ENCODE assay signal across 1 cellular context in the genomic region with DNA sequence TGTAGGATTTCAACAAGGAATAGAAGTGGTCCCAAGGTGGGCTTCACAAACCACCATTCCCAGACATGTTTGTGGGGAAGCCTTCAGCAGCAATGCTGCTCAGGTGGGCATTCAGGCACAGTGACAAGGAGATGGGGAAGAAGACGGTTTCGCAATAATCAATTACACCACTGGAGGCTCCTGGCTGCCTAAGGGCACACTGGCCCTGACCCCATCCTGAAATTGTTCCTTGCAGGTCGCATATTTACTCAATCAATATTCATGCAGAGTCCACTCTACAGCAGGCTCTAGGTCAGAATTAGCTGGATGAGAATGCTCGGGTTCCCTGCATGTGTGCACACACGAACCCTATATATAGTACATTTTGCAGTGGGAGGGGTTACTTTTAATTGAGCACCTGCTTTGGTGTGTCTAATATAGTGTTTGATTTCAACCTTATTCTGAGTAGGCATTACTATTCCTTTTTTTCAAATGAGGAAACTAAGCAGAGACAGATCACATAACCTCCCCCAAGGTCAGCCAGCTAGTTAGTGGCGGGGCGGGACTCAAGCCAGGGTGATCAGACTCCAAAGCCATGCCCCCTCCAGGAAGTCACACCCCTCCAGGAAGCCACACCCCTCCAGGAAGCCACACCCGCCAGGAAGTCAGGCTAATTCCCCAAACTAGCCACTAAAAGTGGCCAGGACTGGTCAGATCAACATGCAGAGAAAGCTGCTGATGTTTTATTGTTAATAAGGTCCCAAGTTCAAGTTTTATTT.
TF ChIP-seq lines count a peak whose summit lies in the region.

No MANE protein-coding gene starts in this region.

TF ChIP-seq in K562, 482 proteins besides CTCF, POLR2A, EP300 and RAD21 (continued from another document):
- TF ChIP-seq, protein P1, sequence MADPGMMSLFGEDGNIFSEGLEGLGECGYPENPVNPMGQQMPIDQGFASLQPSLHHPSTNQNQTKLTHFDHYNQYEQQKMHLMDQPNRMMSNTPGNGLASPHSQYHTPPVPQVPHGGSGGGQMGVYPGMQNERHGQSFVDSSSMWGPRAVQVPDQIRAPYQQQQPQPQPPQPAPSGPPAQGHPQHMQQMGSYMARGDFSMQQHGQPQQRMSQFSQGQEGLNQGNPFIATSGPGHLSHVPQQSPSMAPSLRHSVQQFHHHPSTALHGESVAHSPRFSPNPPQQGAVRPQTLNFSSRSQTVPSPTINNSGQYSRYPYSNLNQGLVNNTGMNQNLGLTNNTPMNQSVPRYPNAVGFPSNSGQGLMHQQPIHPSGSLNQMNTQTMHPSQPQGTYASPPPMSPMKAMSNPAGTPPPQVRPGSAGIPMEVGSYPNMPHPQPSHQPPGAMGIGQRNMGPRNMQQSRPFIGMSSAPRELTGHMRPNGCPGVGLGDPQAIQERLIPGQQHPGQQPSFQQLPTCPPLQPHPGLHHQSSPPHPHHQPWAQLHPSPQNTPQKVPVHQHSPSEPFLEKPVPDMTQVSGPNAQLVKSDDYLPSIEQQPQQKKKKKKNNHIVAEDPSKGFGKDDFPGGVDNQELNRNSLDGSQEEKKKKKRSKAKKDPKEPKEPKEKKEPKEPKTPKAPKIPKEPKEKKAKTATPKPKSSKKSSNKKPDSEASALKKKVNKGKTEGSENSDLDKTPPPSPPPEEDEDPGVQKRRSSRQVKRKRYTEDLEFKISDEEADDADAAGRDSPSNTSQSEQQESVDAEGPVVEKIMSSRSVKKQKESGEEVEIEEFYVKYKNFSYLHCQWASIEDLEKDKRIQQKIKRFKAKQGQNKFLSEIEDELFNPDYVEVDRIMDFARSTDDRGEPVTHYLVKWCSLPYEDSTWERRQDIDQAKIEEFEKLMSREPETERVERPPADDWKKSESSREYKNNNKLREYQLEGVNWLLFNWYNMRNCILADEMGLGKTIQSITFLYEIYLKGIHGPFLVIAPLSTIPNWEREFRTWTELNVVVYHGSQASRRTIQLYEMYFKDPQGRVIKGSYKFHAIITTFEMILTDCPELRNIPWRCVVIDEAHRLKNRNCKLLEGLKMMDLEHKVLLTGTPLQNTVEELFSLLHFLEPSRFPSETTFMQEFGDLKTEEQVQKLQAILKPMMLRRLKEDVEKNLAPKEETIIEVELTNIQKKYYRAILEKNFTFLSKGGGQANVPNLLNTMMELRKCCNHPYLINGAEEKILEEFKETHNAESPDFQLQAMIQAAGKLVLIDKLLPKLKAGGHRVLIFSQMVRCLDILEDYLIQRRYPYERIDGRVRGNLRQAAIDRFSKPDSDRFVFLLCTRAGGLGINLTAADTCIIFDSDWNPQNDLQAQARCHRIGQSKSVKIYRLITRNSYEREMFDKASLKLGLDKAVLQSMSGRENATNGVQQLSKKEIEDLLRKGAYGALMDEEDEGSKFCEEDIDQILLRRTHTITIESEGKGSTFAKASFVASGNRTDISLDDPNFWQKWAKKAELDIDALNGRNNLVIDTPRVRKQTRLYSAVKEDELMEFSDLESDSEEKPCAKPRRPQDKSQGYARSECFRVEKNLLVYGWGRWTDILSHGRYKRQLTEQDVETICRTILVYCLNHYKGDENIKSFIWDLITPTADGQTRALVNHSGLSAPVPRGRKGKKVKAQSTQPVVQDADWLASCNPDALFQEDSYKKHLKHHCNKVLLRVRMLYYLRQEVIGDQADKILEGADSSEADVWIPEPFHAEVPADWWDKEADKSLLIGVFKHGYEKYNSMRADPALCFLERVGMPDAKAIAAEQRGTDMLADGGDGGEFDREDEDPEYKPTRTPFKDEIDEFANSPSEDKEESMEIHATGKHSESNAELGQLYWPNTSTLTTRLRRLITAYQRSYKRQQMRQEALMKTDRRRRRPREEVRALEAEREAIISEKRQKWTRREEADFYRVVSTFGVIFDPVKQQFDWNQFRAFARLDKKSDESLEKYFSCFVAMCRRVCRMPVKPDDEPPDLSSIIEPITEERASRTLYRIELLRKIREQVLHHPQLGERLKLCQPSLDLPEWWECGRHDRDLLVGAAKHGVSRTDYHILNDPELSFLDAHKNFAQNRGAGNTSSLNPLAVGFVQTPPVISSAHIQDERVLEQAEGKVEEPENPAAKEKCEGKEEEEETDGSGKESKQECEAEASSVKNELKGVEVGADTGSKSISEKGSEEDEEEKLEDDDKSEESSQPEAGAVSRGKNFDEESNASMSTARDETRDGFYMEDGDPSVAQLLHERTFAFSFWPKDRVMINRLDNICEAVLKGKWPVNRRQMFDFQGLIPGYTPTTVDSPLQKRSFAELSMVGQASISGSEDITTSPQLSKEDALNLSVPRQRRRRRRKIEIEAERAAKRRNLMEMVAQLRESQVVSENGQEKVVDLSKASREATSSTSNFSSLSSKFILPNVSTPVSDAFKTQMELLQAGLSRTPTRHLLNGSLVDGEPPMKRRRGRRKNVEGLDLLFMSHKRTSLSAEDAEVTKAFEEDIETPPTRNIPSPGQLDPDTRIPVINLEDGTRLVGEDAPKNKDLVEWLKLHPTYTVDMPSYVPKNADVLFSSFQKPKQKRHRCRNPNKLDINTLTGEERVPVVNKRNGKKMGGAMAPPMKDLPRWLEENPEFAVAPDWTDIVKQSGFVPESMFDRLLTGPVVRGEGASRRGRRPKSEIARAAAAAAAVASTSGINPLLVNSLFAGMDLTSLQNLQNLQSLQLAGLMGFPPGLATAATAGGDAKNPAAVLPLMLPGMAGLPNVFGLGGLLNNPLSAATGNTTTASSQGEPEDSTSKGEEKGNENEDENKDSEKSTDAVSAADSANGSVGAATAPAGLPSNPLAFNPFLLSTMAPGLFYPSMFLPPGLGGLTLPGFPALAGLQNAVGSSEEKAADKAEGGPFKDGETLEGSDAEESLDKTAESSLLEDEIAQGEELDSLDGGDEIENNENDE (IDR thresholded peaks at IDR 0.05; ENCODE audit: low read depth, low read length): no peak
- TF ChIP-seq, protein P2, sequence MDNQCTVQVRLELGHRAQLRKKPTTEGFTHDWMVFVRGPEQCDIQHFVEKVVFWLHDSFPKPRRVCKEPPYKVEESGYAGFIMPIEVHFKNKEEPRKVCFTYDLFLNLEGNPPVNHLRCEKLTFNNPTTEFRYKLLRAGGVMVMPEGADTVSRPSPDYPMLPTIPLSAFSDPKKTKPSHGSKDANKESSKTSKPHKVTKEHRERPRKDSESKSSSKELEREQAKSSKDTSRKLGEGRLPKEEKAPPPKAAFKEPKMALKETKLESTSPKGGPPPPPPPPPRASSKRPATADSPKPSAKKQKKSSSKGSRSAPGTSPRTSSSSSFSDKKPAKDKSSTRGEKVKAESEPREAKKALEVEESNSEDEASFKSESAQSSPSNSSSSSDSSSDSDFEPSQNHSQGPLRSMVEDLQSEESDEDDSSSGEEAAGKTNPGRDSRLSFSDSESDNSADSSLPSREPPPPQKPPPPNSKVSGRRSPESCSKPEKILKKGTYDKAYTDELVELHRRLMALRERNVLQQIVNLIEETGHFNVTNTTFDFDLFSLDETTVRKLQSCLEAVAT (IDR thresholded peaks at IDR 0.05): no peak
- TF ChIP-seq, protein P3, sequence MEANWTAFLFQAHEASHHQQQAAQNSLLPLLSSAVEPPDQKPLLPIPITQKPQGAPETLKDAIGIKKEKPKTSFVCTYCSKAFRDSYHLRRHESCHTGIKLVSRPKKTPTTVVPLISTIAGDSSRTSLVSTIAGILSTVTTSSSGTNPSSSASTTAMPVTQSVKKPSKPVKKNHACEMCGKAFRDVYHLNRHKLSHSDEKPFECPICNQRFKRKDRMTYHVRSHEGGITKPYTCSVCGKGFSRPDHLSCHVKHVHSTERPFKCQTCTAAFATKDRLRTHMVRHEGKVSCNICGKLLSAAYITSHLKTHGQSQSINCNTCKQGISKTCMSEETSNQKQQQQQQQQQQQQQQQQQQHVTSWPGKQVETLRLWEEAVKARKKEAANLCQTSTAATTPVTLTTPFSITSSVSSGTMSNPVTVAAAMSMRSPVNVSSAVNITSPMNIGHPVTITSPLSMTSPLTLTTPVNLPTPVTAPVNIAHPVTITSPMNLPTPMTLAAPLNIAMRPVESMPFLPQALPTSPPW (CRISPR knock-in tag; IDR thresholded peaks at IDR 0.05): peak; percentile 16; the same call in 1 of the 2 replicates
- TF ChIP-seq, protein P4, sequence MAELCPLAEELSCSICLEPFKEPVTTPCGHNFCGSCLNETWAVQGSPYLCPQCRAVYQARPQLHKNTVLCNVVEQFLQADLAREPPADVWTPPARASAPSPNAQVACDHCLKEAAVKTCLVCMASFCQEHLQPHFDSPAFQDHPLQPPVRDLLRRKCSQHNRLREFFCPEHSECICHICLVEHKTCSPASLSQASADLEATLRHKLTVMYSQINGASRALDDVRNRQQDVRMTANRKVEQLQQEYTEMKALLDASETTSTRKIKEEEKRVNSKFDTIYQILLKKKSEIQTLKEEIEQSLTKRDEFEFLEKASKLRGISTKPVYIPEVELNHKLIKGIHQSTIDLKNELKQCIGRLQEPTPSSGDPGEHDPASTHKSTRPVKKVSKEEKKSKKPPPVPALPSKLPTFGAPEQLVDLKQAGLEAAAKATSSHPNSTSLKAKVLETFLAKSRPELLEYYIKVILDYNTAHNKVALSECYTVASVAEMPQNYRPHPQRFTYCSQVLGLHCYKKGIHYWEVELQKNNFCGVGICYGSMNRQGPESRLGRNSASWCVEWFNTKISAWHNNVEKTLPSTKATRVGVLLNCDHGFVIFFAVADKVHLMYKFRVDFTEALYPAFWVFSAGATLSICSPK (IDR thresholded peaks at IDR 0.05; ENCODE audit: borderline replicate concordance): no peak
- no peak for TF ChIP-seq SIRT6 (IDR thresholded peaks at IDR 0.05; ENCODE audit: low read depth, low read length)
- TF ChIP-seq, protein P5, sequence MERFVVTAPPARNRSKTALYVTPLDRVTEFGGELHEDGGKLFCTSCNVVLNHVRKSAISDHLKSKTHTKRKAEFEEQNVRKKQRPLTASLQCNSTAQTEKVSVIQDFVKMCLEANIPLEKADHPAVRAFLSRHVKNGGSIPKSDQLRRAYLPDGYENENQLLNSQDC (CRISPR knock-in tag; IDR thresholded peaks at IDR 0.05): no peak
- TF ChIP-seq ZNF282 (CRISPR knock-in tag; IDR thresholded peaks at IDR 0.05): no peak
- TF ChIP-seq FOXM1 (IDR thresholded peaks at IDR 0.05; ENCODE audit: low read depth): no peak
- TF ChIP-seq FOXM1 (CRISPR knock-in tag; IDR thresholded peaks at IDR 0.05; ENCODE audit: low read depth): no peak
- no peak; the same call in 1 of the 2 replicates for TF ChIP-seq LEF1 (IDR thresholded peaks at IDR 0.05)
- TF ChIP-seq ZNF24 (IDR thresholded peaks at IDR 0.05): no peak
TF ChIP-seq in K562: peak in this region for 37.
